ENCODE assay signal across 1 cellular context in the genomic region with DNA sequence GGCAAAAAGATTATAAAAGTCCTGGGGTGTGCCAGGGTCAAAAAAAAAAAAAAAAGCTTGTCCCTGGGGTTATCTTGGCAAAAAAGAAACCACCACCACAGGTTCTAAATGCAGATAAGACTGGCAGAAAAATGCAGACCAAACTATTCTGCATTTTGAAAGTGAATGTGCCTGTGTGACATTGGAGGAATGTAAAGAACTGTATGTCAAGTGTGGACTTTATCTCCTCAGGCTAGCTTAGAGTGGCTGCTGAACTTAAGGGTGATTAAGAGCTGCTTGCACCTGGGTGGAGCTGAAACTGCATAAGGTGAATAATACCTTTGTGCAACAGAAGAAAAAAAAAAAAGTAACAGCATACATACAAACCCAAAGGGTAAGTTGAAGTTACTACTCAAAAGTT.
TF ChIP-seq lines count a peak whose summit lies in the region.

No MANE protein-coding gene starts in this region.

TF ChIP-seq in HCT116, 20 proteins besides CTCF, POLR2A, EP300 and RAD21 (continued from another document):
- TF ChIP-seq, protein P1, sequence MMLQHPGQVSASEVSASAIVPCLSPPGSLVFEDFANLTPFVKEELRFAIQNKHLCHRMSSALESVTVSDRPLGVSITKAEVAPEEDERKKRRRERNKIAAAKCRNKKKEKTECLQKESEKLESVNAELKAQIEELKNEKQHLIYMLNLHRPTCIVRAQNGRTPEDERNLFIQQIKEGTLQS (IDR thresholded peaks at IDR 0.05) = no peak
- TF ChIP-seq, protein P2, sequence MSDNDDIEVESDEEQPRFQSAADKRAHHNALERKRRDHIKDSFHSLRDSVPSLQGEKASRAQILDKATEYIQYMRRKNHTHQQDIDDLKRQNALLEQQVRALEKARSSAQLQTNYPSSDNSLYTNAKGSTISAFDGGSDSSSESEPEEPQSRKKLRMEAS (IDR thresholded peaks at IDR 0.05) = no peak
- TF ChIP-seq EZH2phosphoT487 (IDR thresholded peaks at IDR 0.05; ENCODE audit: borderline replicate concordance) = no peak
- TF ChIP-seq SIN3A (IDR thresholded peaks at IDR 0.05; ENCODE audit: low read depth) = no peak
- no peak for TF ChIP-seq EZH2 (IDR thresholded peaks at IDR 0.05)
TF ChIP-seq in HCT116: peak in this region for 0.
